Comparison of ENCODE assay signal across 9 cellular contexts in the genomic region with DNA sequence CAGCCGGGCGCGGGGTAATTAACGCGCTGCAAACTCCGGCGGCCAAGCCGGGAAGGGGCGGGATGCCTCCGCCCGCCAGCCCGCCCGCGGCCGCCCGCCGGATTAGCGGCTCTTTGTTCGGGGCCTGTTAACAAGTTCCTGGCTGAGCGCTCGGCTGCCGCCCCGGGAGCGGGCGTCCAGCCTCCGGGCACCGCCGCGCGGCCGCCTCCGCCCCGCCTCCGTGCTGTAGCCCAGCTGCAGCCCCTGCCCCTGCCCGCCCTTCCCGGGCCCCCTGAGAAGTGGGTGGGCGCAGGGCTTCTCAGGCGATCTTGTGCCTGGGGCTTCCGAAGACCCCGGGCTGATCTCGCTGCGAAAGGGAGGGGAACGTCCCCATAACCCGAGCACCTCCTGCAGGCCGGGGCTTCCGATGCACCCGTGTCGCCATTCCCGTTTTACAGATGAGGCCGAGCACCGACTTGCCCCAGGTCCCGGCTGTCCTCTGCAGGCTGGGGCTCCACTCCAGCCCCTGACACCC. TPM values are rescaled to one million over a fixed set of nuclear protein-coding genes. Genes with fewer than 3 reads are reported as not detected.
DNase-seq lines count a peak whose midpoint lies in the region; ATAC-seq and TF ChIP-seq lines count a peak whose summit lies in the region.
"Had no signal": no experiment of that assay in that cellular context is flagged by ENCODE, and none has a peak within 500 bp of the region (broad histone marks: within the 10 kb centered on the region; RNA-seq: fewer than 3 reads in every experiment).

No MANE protein-coding gene starts in this region.

- H3K4me1 Mint-ChIP-seq in activated T-cell treated with anti-CD3 and anti-CD28 coated beads, Interleukin-2, amount 50 U/mL, for 72 hours (ENCODE audit: low read depth) = peaks cover 13% of the 10 kb centered on the region

- no CpG with 5 or more reads among the region's 52 CpGs for WGBS in iPS DF 6.9 (ENCODE audit: insufficient coverage, insufficient read length)

- peaks cover 8% of the 10 kb centered on the region for H3K4me1 ChIP-seq in iPS DF 6.9 (ENCODE audit: control insufficient read depth, insufficient read depth, low read length)

- H3K27me3 ChIP-seq in BJ (ENCODE audit: control insufficient read depth, insufficient read depth, low read length) (peaks cover 38% of the 10 kb centered on the region), iPS DF 6.9 (ENCODE audit: control insufficient read depth, insufficient read depth, low read length) (no peaks in the 10 kb centered on the region)

- H3K9me3 ChIP-seq in iPS DF 6.9 (ENCODE audit: control insufficient read depth, insufficient read depth, low read length) = no peaks in the 10 kb centered on the region

- CTCF ChIA-PET in BJ (lab: Yijun Ruan, JAX) = interaction anchor here (1.4 to 1.8 kb wide), 2 partner anchors 8 to 157 kb away, joined by 4 to 7 read pairs; no protein-coding TSS in a partner anchor

- H3K4me3 Mint-ChIP-seq in activated T-cell treated with anti-CD3 and anti-CD28 coated beads, Interleukin-2, amount 50 U/mL, for 72 hours = peak overlapping the region; percentile 63 to 78

- no peaks in the 10 kb centered on the region for H3K9me3 Mint-ChIP-seq in activated T-cell treated with anti-CD3 and anti-CD28 coated beads, Interleukin-2, amount 50 U/mL, for 72 hours

- no peak overlapping the region for H3K27ac Mint-ChIP-seq in activated T-cell treated with anti-CD3 and anti-CD28 coated beads, Interleukin-2, amount 50 U/mL, for 72 hours

- POLR2A ChIA-PET in BJ (lab: Charles Lee) = no interaction called here

- H3K36me3 ChIP-seq in BJ (ENCODE audit: control insufficient read depth, insufficient read depth, low read length) (no peaks in the 10 kb centered on the region), iPS DF 6.9 (ENCODE audit: control insufficient read depth, insufficient read depth, low read length) (no peaks in the 10 kb centered on the region)

- no peak overlapping the region for H3K4me3 ChIP-seq in BJ (ENCODE audit: low read depth, low read length)
- peak overlapping the region; percentile 38; the same call in 1 of the 2 replicates for H3K4me3 ChIP-seq in iPS DF 6.9 (ENCODE audit: low read length)

- peaks cover 64% of the 10 kb centered on the region for H3K27me3 Mint-ChIP-seq in activated T-cell treated with anti-CD3 and anti-CD28 coated beads, Interleukin-2, amount 50 U/mL, for 72 hours (ENCODE audit: low read depth)

- peak; percentile 48 for TF ChIP-seq CTCF in BJ (IDR thresholded peaks at IDR 0.05; ENCODE audit: insufficient read depth, low read depth, low read length)

- ATAC-seq in GM18867 (IDR thresholded peaks at IDR 0.05; ENCODE audit: unreplicated experiment) (peak; percentile 20), HG03139 (IDR thresholded peaks at IDR 0.05; ENCODE audit: unreplicated experiment) (no peak), HG02840 (IDR thresholded peaks at IDR 0.05; ENCODE audit: low FRiP score, unreplicated experiment) (no peak)
- peak; percentile 42 to 53 for ATAC-seq in activated T-cell treated with anti-CD3 and anti-CD28 coated beads, Interleukin-2, amount 50 U/mL, for 72 hours (replicated peaks in 1 of 2)

- DNase-seq in BJ (ENCODE audit: low read depth) (no peak), HuH-7 (ENCODE audit: low spot score) (peak; percentile 94), iPS DF 6.9 (ENCODE audit: low read depth, low spot score) (no peak)
- DNase-seq in activated T-cell treated with anti-CD3 and anti-CD28 coated beads, Interleukin-2, amount 50 U/mL, for 72 hours = peak; percentile 28 to 36
- peak; percentile 43 for DNase-seq in stimulated activated CD8-positive, alpha-beta memory T cell treated with anti-CD3 and anti-CD28 coated beads, Interleukin-4, amount 100 ng/mL, for 48 hours

- H3K36me3 Mint-ChIP-seq in activated T-cell treated with anti-CD3 and anti-CD28 coated beads, Interleukin-2, amount 50 U/mL, for 72 hours (ENCODE audit: insufficient read depth in 2 of 2) = no peaks in the 10 kb centered on the region

- no peak overlapping the region for H3K27ac ChIP-seq in iPS DF 6.9 (ENCODE audit: low read length)

RNA-seq across cellular contexts. Expression of a gene that starts 7.6 kb away (rescaled TPM):
- not detected in 2 replicates for polyA plus RNA-seq in BJ (2011; rRNA removed)
- not detected in 2 replicates for polyA minus RNA-seq in BJ (2011; rRNA and poly(A)+ RNA removed)
- total RNA-seq in activated T-cell treated with anti-CD3 and anti-CD28 coated beads, Interleukin-2, amount 50 U/mL, for 72 hours = under 1 TPM in 1 of 2 donors, not detected in 1; 0.23 TPM
- total RNA-seq: mononuclear cell had no signal

Comparison
In these comparisons a context has a peak if more than half of its experiments do, and no peak if none do; other contexts are left out.
1. DNase-seq: peak in HuH-7 (single experiment), activated T-cell treated with anti-CD3 and anti-CD28 coated beads, Interleukin-2, amount 50 U/mL, for 72 hours (2 of 2) and stimulated activated CD8-positive, alpha-beta memory T cell treated with anti-CD3 and anti-CD28 coated beads, Interleukin-4, amount 100 ng/mL, for 48 hours (single experiment); none in BJ (single experiment) and iPS DF 6.9 (single experiment).
2. ATAC-seq: peak in GM18867 (single experiment) and activated T-cell treated with anti-CD3 and anti-CD28 coated beads, Interleukin-2, amount 50 U/mL, for 72 hours (2 of 2); none in HG03139 (single experiment) and HG02840 (single experiment).